Comparison of ENCODE assay signal across 8 cellular contexts in the genomic region with DNA sequence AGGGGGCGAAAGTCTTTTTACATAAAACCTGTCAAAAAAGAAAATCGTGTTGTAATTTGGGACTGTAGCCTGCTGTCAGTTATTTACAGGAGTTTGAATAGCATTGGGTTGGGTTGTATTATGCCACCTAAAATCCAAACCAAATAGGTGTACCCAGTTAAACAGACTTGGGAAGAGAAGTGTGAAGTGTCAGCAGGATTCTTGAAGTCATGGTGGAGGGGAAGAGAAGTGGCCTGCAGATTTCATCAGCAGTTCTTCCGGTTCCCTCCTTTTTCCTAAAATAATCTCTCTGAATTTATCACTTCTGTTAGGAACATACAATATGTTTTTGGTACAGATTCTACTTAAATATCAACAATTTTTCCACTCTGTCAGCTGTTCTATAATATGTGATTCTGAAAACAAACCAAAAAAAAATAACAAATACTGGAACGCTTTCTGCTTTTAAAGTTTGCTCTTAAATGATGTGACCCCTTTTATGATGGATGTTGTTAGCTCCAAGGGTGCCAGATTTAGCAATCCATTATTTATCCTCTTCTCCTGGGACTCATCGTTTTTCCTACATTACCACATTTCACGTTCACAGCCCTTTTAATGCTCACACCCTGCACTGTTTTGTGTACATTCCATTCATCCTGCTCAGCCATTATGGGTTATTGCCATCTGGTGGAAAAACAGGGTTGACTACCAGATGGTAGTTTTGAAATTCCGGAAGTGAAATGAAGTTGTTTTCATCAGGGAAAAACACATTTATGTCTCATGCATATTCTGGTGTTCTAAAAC. TPM values are rescaled to one million over a fixed set of nuclear protein-coding genes. Genes with fewer than 3 reads are reported as not detected.
DNase-seq lines count a peak whose midpoint lies in the region; ATAC-seq and TF ChIP-seq lines count a peak whose summit lies in the region.

No MANE protein-coding gene starts in this region.

- peak overlapping the region; percentile 16 to 21 for H3K4me3 ChIP-seq in foreskin fibroblast (ENCODE audit: low read depth in 1 of 2, low read length in 2 of 2)

- no peak for TF ChIP-seq CTCF in foreskin fibroblast (IDR thresholded peaks at IDR 0.05; ENCODE audit: low read depth, low read length)

- DNase-seq in Right ventricle myocardium superior (no peak), cardiac septum (ENCODE audit: low spot score) (no peak), SK-MEL-5 (ENCODE audit: low read depth, low spot score) (peak; percentile 73), foreskin fibroblast (peak; percentile 88 to 95), renal cortical epithelial cell (ENCODE audit: low read depth) (peak; percentile 85)
- no peak for DNase-seq in stimulated activated CD4-positive, alpha-beta T cell treated with anti-CD3 and anti-CD28 coated beads, Interleukin-4, amount 100 ng/mL, for 24 hours

- in situ Hi-C loops in SK-MEL-5 (cut with HindIII; ENCODE audit: low pct_unique_long_range_greater_than_20kb, low sequenced_read_pairs) = no loop called here

- intact Hi-C loops in Right ventricle myocardium superior (cut with DNase I) (loop anchor here (5.0 kb wide), 1 partner anchor 85 kb away; no protein-coding TSS in a partner anchor), cardiac septum (cut with DNase I) (loop anchor here (2.0 kb wide), 1 partner anchor 83 kb away; no protein-coding TSS in a partner anchor)

- peak; percentile 88 for ATAC-seq in Right ventricle myocardium superior (ENCODE audit: poor library complexity)
- ATAC-seq in HG02678 (IDR thresholded peaks at IDR 0.05; ENCODE audit: unreplicated experiment) = no peak
- no peak for ATAC-seq in HG03175 (IDR thresholded peaks at IDR 0.05; ENCODE audit: unreplicated experiment)

RNA-seq across cellular contexts. Expression of gene ARHGAP12, which starts 18.7 kb away (rescaled TPM):
- total RNA-seq in Right ventricle myocardium superior (21.7 TPM), cardiac septum (21.7 TPM), renal cortical epithelial cell (44.3 and 50.5 TPM in 2 replicates)
- 54.3 and 58.4 TPM in 2 replicates for total RNA-seq in SK-MEL-5 (2014; rRNA removed; shearing (Covaris generic))
- polyA plus RNA-seq in SK-MEL-5 (2015; cell fraction: cytosol; rRNA removed) = 24.6 and 33.7 TPM in 2 replicates
- polyA plus RNA-seq in SK-MEL-5 (2015; cell fraction: nucleus; rRNA removed) = 84.9 and 95.1 TPM in 2 replicates

Comparison
In these comparisons a context has a peak if more than half of its experiments do, and no peak if none do; other contexts are left out.
1. DNase-seq: peak in SK-MEL-5 (single experiment), foreskin fibroblast (2 of 2) and renal cortical epithelial cell (single experiment); none in Right ventricle myocardium superior (single experiment), cardiac septum (single experiment) and stimulated activated CD4-positive, alpha-beta T cell treated with anti-CD3 and anti-CD28 coated beads, Interleukin-4, amount 100 ng/mL, for 24 hours (single experiment).